Comparison of ENCODE assay signal across 8 cellular contexts in genomic region chr6:158060447-158061360, GRCh38.
A peak's percentile ranks its signal among the peaks of the same experiment; 100 is the strongest.
DNase-seq lines count a peak whose midpoint lies in the region; TF ChIP-seq lines count a peak whose summit lies in the region.

No MANE protein-coding gene starts in this region.

- 59 to 71% methylated on average over 8 to 12 of the region's 12 CpGs for WGBS in testis, 2 donors

- intact Hi-C loops in testis (cut with DNase I; ENCODE audit: low total_unique reads): loop anchor here (10.0 kb wide), 1 partner anchor 76 kb away; the partner anchor contains the start of gene SYNJ2

- TF ChIP-seq CTCF in cardiac fibroblast (IDR thresholded peaks at IDR 0.05; ENCODE audit: low read depth, low read length): no peak
- no peak for TF ChIP-seq CTCF in testis (IDR thresholded peaks at IDR 0.05)

- no peaks in the 10 kb centered on the region for H3K36me3 ChIP-seq in testis (ENCODE audit: low read depth, missing control alignments)

- H3K9me3 ChIP-seq in testis: no peaks in the 10 kb centered on the region

- H3K27me3 ChIP-seq in testis: no peaks in the 10 kb centered on the region

- H3K4me1 ChIP-seq in testis: peaks cover 7% of the 10 kb centered on the region

- DNase-seq in DMS53 treated with DMSO at 0.1 percent for 48 hours (lab: John Stamatoyannopoulos, UW; ENCODE audit: unreplicated experiment): peak; percentile 30
- DNase-seq in NCI-H146 treated with DMSO at 0.1 percent for 48 hours (lab: John Stamatoyannopoulos, UW; ENCODE audit: unreplicated experiment): peak; percentile 18
- DNase-seq in cardiac fibroblast (ENCODE audit: low read depth in 2 of 2): peak; percentile 96 to 98
- peak; percentile 75 for DNase-seq in left kidney (ENCODE audit: low read depth, low spot score)
- peak; percentile 66 for DNase-seq in testis
- DNase-seq in D341Med (ENCODE audit: low spot score): no peak
- DNase-seq in activated CD8-positive, alpha-beta memory T cell treated with anti-CD3 and anti-CD28 coated beads, Interleukin-2, amount 50 U/mL, for 4 hours: no peak
- DNase-seq in effector CD4-positive, alpha-beta T cell: no peak

- no peak for TF ChIP-seq POLR2A in testis (IDR thresholded peaks at IDR 0.05)

- H3K4me3 ChIP-seq in cardiac fibroblast (replicated peaks in 1 of 2; ENCODE audit: low read depth in 2 of 2, low read length in 2 of 2): no peak overlapping the region
- no peak overlapping the region for H3K4me3 ChIP-seq in testis

- H3K27ac ChIP-seq in testis: peak overlapping the region in 1 of 2 donors; percentile 53

Comparison
In these comparisons a context has a peak if more than half of its experiments do, and no peak if none do; other contexts are left out.
1. DNase-seq: peak in DMS53 treated with DMSO at 0.1 percent for 48 hours (single experiment), NCI-H146 treated with DMSO at 0.1 percent for 48 hours (single experiment), cardiac fibroblast (2 of 2), left kidney (single experiment) and testis (single experiment); none in D341Med (single experiment), activated CD8-positive, alpha-beta memory T cell treated with anti-CD3 and anti-CD28 coated beads, Interleukin-2, amount 50 U/mL, for 4 hours (single experiment) and effector CD4-positive, alpha-beta T cell (single experiment).